1 cellular context compared by ENCODE assay signal in the genomic region with DNA sequence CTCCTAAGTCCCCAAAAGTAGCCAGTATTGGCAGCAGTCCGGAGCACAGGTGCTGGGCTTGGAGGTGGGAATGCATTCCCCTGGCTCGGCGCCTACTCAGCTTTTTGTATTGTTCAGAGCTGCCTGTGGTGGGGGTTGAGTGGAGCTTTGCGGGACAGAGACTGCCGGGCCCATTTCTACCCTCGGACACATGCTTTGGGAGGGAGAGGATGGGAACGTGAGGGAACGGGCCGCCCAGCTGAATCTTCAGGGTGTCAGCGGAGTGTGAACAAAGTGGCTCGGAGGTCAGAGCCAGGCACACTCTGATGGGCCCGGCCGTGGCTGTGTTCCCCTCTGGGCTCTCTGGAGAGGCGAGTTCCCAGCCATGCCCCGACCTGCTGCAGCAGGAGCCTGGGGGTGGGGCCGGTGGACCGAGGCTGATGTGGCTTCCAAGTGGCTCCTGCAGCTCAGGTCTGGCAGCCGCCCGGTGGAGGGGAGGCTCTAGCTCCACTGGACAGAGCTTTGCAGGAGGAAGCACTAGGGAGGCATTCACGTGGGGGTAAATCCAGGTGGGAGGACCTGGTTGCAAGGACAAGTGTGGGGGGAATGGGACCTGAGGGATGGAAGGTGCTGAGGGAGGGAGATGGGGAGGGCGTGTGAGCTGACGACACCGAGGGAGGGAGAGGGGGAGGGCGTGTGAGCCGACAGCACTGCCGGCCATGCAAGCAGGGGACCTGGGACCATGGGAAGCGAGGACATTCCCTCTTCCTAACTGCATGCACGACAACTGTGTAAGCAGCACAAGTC.
TF ChIP-seq lines count a peak whose summit lies in the region.

No MANE protein-coding gene starts in this region.

TF ChIP-seq in HepG2, 621 proteins besides CTCF, POLR2A, EP300 and RAD21:
- TF ChIP-seq ETV6 (CRISPR knock-in tag; conservative IDR thresholded peaks at IDR 0.05) (no peak), RBM22 (optimal IDR thresholded peaks at IDR 0.05; ENCODE audit: low read length) (peak; percentile 23), ZNF264 (CRISPR knock-in tag; IDR thresholded peaks at IDR 0.05) (no peak), MAFK (conservative IDR thresholded peaks at IDR 0.05 in 1 of 2, IDR thresholded peaks at IDR 0.05 in 1 of 2; ENCODE audit: low read length in 2 of 2) (0 out of 4 replicates have a peak, but pooled peaks of 1 of the 2 experiments have one; percentile 3), JDP2 (CRISPR knock-in tag; IDR thresholded peaks at IDR 0.05; ENCODE audit: borderline replicate concordance) (no peak), AKAP8 (CRISPR knock-in tag; IDR thresholded peaks at IDR 0.05) (0 out of 2 replicates have a peak, but pooled peaks have one; percentile 11), ZSCAN22 (CRISPR knock-in tag; IDR thresholded peaks at IDR 0.05) (no peak)
